In the genomic region with DNA sequence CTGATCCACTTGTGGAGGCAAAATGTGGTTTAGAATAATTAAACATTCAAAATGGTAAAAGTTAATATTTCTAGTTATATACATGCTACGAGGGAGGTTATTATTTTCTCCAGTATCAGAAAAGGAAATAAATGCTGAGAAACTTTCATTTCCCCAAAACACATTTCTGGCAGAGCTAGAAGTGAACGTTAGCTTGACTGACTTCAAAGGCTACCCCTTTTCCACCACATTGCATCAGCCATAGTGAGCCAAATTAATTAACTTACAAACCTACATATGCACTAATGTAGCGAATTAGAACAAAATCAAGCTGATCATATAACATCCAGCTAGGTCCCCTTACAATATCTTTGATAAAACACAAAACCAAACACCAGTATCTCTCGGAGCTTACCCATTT, we compare ENCODE assay signal across 18 cellular contexts. TPM values are rescaled to one million over a fixed set of nuclear protein-coding genes. Genes with fewer than 3 reads are reported as not detected.
DNase-seq lines count a peak whose midpoint lies in the region; FAIRE-seq and TF ChIP-seq lines count a peak whose summit lies in the region.
"Had no signal": no experiment of that assay in that cellular context is flagged by ENCODE, and none has a peak within 500 bp of the region (broad histone marks: within the 10 kb centered on the region; RNA-seq: fewer than 3 reads in every experiment).

No MANE protein-coding gene starts in this region.

- no peaks in the 10 kb centered on the region for H3K79me2 ChIP-seq in OCI-LY1 (ENCODE audit: insufficient read depth, low read length)

- H3K9me2 ChIP-seq in OCI-LY1 (ENCODE audit: low read depth, low read length) = no peaks in the 10 kb centered on the region

- TF ChIP-seq CTCF in OCI-LY1 (IDR thresholded peaks at IDR 0.05; ENCODE audit: low read length) (no peak), D721Med (IDR thresholded peaks at IDR 0.05; ENCODE audit: insufficient read depth, missing control alignments) (no peak)

- H3K4me1 ChIP-seq in OCI-LY1 (ENCODE audit: insufficient read depth, low read length, severe bottlenecking) = peaks cover 34% of the 10 kb centered on the region

- H4K20me1 ChIP-seq in OCI-LY1 (ENCODE audit: insufficient read depth, low read length) = no peaks in the 10 kb centered on the region

- H3K9me3 ChIP-seq in OCI-LY1 (ENCODE audit: low read length) = no peaks in the 10 kb centered on the region

- no peak overlapping the region for H3K4me3 ChIP-seq in OCI-LY1 (ENCODE audit: low read depth, low read length, poor library complexity, severe bottlenecking)

- DNase-seq in GM12891 (ENCODE audit: insufficient read length, low spot score) = no peak
- DNase-seq in MV-4-11 (lab: John Stamatoyannopoulos, UW) = peak; percentile 75
- DNase-seq in fibroblast of peridontal ligament (ENCODE audit: extremely low read depth) = peak; percentile 7
- DNase-seq in NCI-H524 (lab: John Stamatoyannopoulos, UW) = no peak
- no peak for DNase-seq in D721Med (ENCODE audit: insufficient read length, low spot score)
- DNase-seq in 8988T = no peak
- no peak for DNase-seq in T-helper 1 cell
- DNase-seq: CD8-positive, alpha-beta T cell; DMS153; NCI-H2029; SHP77; T-cell had no signal

- H3F3A ChIP-seq in OCI-LY1 (ENCODE audit: insufficient read depth, low read length) = no peaks in the 10 kb centered on the region

- no peaks in the 10 kb centered on the region for H3K36me3 ChIP-seq in OCI-LY1 (ENCODE audit: insufficient read depth, low read length)

- TF ChIP-seq POLR2A in GM12891 (IDR thresholded peaks at IDR 0.05; ENCODE audit: low read depth, low read length) = no peak

- peak overlapping the region; percentile 44; the same call in 1 of the 2 replicates for H2AFZ ChIP-seq in OCI-LY1 (ENCODE audit: low read length)

- peak overlapping the region; percentile 35 for H3K4me2 ChIP-seq in OCI-LY1 (ENCODE audit: low read length)
- H3K4me2 ChIP-seq: KMS-11 had no signal

- H3K27me3 ChIP-seq in OCI-LY1 (ENCODE audit: insufficient read depth, low read length) = no peaks in the 10 kb centered on the region

- peak overlapping the region; percentile 48 for H3K27ac ChIP-seq in OCI-LY1 (ENCODE audit: low read depth, low read length, poor library complexity, severe bottlenecking)
- H3K27ac ChIP-seq: KMS-11 had no signal

- no peak for FAIRE-seq in GM12891 (lab: Jason Lieb, UNC)
- FAIRE-seq in D721Med (lab: Jason Lieb, UNC) = no peak
- FAIRE-seq: GM19239, H1, HTR-8/SVneo had no signal

- peak overlapping the region; percentile 3; the same call in 1 of the 2 replicates for H3K9ac ChIP-seq in OCI-LY1 (ENCODE audit: low read length)
- H3K9ac ChIP-seq: KMS-11 had no signal

TF ChIP-seq in GM12891, 5 proteins besides CTCF, POLR2A, EP300 and RAD21:
- TF ChIP-seq POU2F2 (IDR thresholded peaks at IDR 0.05; ENCODE audit: low read depth, low read length) = no peak
- TF ChIP-seq SPI1 (IDR thresholded peaks at IDR 0.05; ENCODE audit: low read depth, low read length) = peak; percentile 36; the same call in 1 of the 2 replicates

RNA-seq across cellular contexts. Expression of a gene that starts 49.3 kb away (rescaled TPM):
- polyA plus RNA-seq in GM12891 (2012; ENCODE audit: low read depth, missing spikeins) = not detected
- polyA plus RNA-seq: BJ, H1 had no signal

Comparison
In these comparisons a context has a peak if more than half of its experiments do, and no peak if none do; other contexts are left out.
1. DNase-seq: peak in MV-4-11 (single experiment) and fibroblast of peridontal ligament (single experiment); none in GM12891 (single experiment), NCI-H524 (0 of 2), D721Med (single experiment), 8988T (single experiment) and T-helper 1 cell (0 of 5).